ENCODE assay signal across 16 cellular contexts in the genomic region with DNA sequence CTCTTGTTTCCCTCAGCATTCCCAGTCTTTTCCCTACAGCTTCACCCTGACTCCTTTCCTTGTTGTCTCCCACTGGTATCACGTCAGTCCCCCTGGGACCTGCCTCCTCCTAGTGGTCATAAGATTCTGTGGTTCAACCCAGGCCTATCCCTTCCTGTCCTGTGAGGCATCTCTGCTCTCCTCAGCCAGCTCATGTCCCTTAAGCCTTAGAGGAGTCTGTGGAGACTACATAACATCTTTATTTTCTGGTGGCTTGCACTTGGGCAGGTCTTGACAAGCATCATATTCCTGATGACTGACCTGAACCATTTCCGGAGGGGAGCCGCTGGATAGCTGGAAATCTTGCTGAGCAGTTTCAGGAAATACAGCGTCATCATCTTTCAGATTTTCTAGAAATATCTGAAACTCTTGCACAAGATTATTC. TPM values are rescaled to one million over a fixed set of nuclear protein-coding genes. Genes with fewer than 3 reads are reported as not detected.
DNase-seq lines count a peak whose midpoint lies in the region; ATAC-seq, FAIRE-seq and TF ChIP-seq lines count a peak whose summit lies in the region.
"Had no signal": no experiment of that assay in that cellular context is flagged by ENCODE, and none has a peak within 500 bp of the region (broad histone marks: within the 10 kb centered on the region; RNA-seq: fewer than 3 reads in every experiment).

No MANE protein-coding gene starts in this region.

- no peaks in the 10 kb centered on the region for H3K9me3 ChIP-seq in GM12878 (replicated peaks; ENCODE audit: control insufficient read depth, insufficient read depth, low read length)
- H3K9me3 ChIP-seq: Peyer's patch, suprapubic skin had no signal

- TF ChIP-seq EP300 in GM12878 (IDR thresholded peaks at IDR 0.05; ENCODE audit: borderline replicate concordance in 1 of 2, control insufficient read depth in 1 of 2, low read depth in 2 of 2, low read length in 2 of 2) = no peak

- no peak for TF ChIP-seq POLR2A in GM12878 (IDR thresholded peaks at IDR 0.05; ENCODE audit: low read depth, low read length)

- DNase-seq in CD14-positive monocyte (ENCODE audit: low spot score) (no peak), GM12878 (ENCODE audit: low read depth, low spot score) (no peak), islet precursor cell (peak; percentile 82), superior temporal gyrus (ENCODE audit: extremely low spot score) (no peak), putamen (ENCODE audit: low spot score) (no peak), KG1 (lab: John Stamatoyannopoulos, UW) (no peak)
- DNase-seq: activated T-cell treated with anti-CD3 and anti-CD28 coated beads for 4 hours; CD8-positive, alpha-beta memory T cell; NCI-H2081 treated with DMSO at 0.1 percent for 48 hours; Peyer's patch had no signal

- H2AFZ ChIP-seq in GM12878 (ENCODE audit: control insufficient read depth, low read depth, low read length) = peak overlapping the region; percentile 34

- FAIRE-seq in GM12878 (lab: Jason Lieb, UNC) = no peak

- peak overlapping the region; percentile 25; the same call in 1 of the 2 replicates for H3K4me2 ChIP-seq in GM12878 (ENCODE audit: control insufficient read depth, insufficient read depth)

- H3K79me2 ChIP-seq in GM12878 (ENCODE audit: control insufficient read depth, insufficient read depth, low read length) = no peaks in the 10 kb centered on the region

- H3K9me3 Mint-ChIP-seq in CD14-positive monocyte = peaks cover 0 to 4% (median 3%) of the 10 kb centered on the region in 7 donors
- H3K9me3 Mint-ChIP-seq: CD8-positive, alpha-beta memory T cell had no signal

- ATAC-seq in HG03354 (IDR thresholded peaks at IDR 0.05; ENCODE audit: poor library complexity, severe bottlenecking, unreplicated experiment) (peak; percentile 60), GM12878 (peak; percentile 67), GM18517 (IDR thresholded peaks at IDR 0.05; ENCODE audit: unreplicated experiment) (no peak)

- H3K4me3 Mint-ChIP-seq in CD14-positive monocyte = peak overlapping the region in 1 of 2 donors; percentile 68
- H3K4me3 Mint-ChIP-seq: CD8-positive, alpha-beta memory T cell had no signal

- peaks cover 0 to 1% (median 0%) of the 10 kb centered on the region in 3 donors for H3K27me3 Mint-ChIP-seq in CD14-positive monocyte (ENCODE audit: low read depth in 3 of 3)

- H3K36me3 ChIP-seq in GM12878 (ENCODE audit: control insufficient read depth in 2 of 2, insufficient read depth in 2 of 2, low read length in 1 of 2) = no peaks in the 10 kb centered on the region
- H3K36me3 ChIP-seq: Peyer's patch, suprapubic skin had no signal

- no TSS peak for BruUV-seq in GM12878 (replicated peaks; lab: Mats Ljungman, UMichigan)

- RAD21 ChIA-PET in GM12878 (lab: Charles Lee; ENCODE audit: unreplicated experiment) = no interaction called here

- CTCF ChIA-PET in GM12878 (lab: Yijun Ruan, JAX) = interaction anchor here (0.6 kb wide), 1 partner anchor 52 kb away, joined by 3 read pairs; no protein-coding TSS in a partner anchor

- H3K27me3 ChIP-seq in GM12878 (replicated peaks in 1 of 2; ENCODE audit: control insufficient read depth in 2 of 2, insufficient read depth in 2 of 2, low read length in 1 of 2) = no peaks in the 10 kb centered on the region
- H3K27me3 ChIP-seq: Peyer's patch, suprapubic skin had no signal

- H3K9ac ChIP-seq in GM12878 (ENCODE audit: control insufficient read depth, insufficient read depth, low read length) = no peak overlapping the region

- H3K27ac Mint-ChIP-seq in CD14-positive monocyte = peak overlapping the region in 3 of 7 donors; percentile 72 to 88 (median 82)

- SMC1A ChIA-PET in GM12878 (lab: Charles Lee; ENCODE audit: uncharacterized antibody, unreplicated experiment) = interaction anchor here (1.0 kb wide), 1 partner anchor 9 kb away, joined by 4 read pairs; no protein-coding TSS in a partner anchor

- POLR2A ChIA-PET in GM12878 (lab: Charles Lee) = interaction anchor here (0.7 kb wide), 1 partner anchor 213 kb away, joined by 4 read pairs; no protein-coding TSS in a partner anchor

- TF ChIP-seq CTCF in CD14-positive monocyte (IDR thresholded peaks at IDR 0.05) (peak; percentile 1), GM12878 (IDR thresholded peaks at IDR 0.05 in 2 of 3, conservative IDR thresholded peaks at IDR 0.05 in 1 of 3; ENCODE audit: control insufficient read depth in 2 of 3, extremely low read depth in 1 of 3, insufficient read depth in 1 of 3, low read depth in 3 of 3, low read length in 3 of 3) (peak in 1 of 3 experiments; percentile 6; a peak in 1 of 6 replicates)

- H3K4me1 Mint-ChIP-seq in CD14-positive monocyte = peaks cover 26% of the 10 kb centered on the region

- H3K36me3 Mint-ChIP-seq in CD14-positive monocyte = peaks cover 0 to 3% of the 10 kb centered on the region in 2 donors

- H4K20me1 ChIP-seq in GM12878 (ENCODE audit: control insufficient read depth, insufficient read depth) = no peaks in the 10 kb centered on the region

- intact Hi-C loops in CD14-positive monocyte (cut with micrococcal nuclease) (no loop called here), GM12878 (cut with micrococcal nuclease; ENCODE audit: unreplicated experiment) (no loop called here)

- in situ Hi-C loops in GM12878 (cut with MboI) = no loop called here

- no peak overlapping the region for H3K4me3 ChIP-seq in GM12878
- H3K4me3 ChIP-seq: Peyer's patch, suprapubic skin had no signal

- no peak overlapping the region for H3K27ac ChIP-seq in GM12878 (ENCODE audit: control insufficient read depth, insufficient read depth)
- H3K27ac ChIP-seq: Peyer's patch, suprapubic skin had no signal

- peaks cover 8% of the 10 kb centered on the region for H3K4me1 ChIP-seq in GM12878 (ENCODE audit: control insufficient read depth, insufficient read depth, low read length)
- H3K4me1 ChIP-seq: Peyer's patch had no signal

- 75% methylated on average over 4 of the region's 4 CpGs for WGBS in GM12878 (ENCODE audit: insufficient coverage, insufficient replicate concordance, low lambda C conversion rate, missing lambda C conversion rate)

- no peak for TF ChIP-seq RAD21 in GM12878 (IDR thresholded peaks at IDR 0.05; ENCODE audit: insufficient read depth, low read depth, low read length)

TF ChIP-seq in GM12878, 131 proteins besides CTCF, POLR2A, EP300 and RAD21:
- TF ChIP-seq MEF2B (IDR thresholded peaks at IDR 0.05; ENCODE audit: partially characterized antibody, poor library complexity, severe bottlenecking) (peak; percentile 59), POLR2AphosphoS2 (IDR thresholded peaks at IDR 0.05; ENCODE audit: low read depth, low read length) (no peak), RUNX3 (IDR thresholded peaks at IDR 0.05; ENCODE audit: low read length) (0 out of 2 replicates have a peak, but pooled peaks have one; percentile 10)

RNA-seq across cellular contexts. Expression of a gene that starts 0.7 kb away (rescaled TPM):
- polyA plus RNA-seq in CD14-positive monocyte (not detected), GM12878 (2011; rRNA removed) (not detected in 2 replicates), GM12878 (2014; fragmentation: Illumina TruSeq; extraction: Trizol) (not detected in 2 replicates), GM12878 (2014; fragmentation: Nextera tagmentation; extraction: Ambion mirVana) (under 1 TPM in 1 of 2 experiments, not detected in 1; 0.05 TPM), GM12878 (2014; rRNA removed) (not detected in 2 replicates), GM12878 (2016; fragmentation: Nextera tagmentation; extraction: Ambion mirVana) (not detected)
- not detected in 2 replicates for total RNA-seq in GM12878 (2013; cell fraction: nucleolus; rRNA removed)
- total RNA-seq in GM12878 (2014; rRNA removed) (not detected in 2 replicates), GM12878 (2014; rRNA removed; fragmentation: Illumina TruSeq; extraction: Trizol) (not detected in 2 replicates), GM12878 (2021) (not detected in 2 replicates)
- not detected for polyA plus RNA-seq in GM12878 (2011; ENCODE audit: low read depth)
- polyA plus RNA-seq in GM12878 (2011; cell fraction: cytosol; rRNA removed) = not detected in 2 replicates
- polyA plus RNA-seq in GM12878 (2011; cell fraction: nucleus; rRNA removed) = not detected in 2 replicates
- 0.39 TPM in 1 of 2 replicates, not detected in the other for polyA plus RNA-seq in GM12878 (2012)
- not detected in 2 replicates for polyA minus RNA-seq in GM12878 (2011; rRNA and poly(A)+ RNA removed)
- polyA minus RNA-seq in GM12878 (2011; cell fraction: cytosol; rRNA and poly(A)+ RNA removed) = not detected in 2 replicates
- not detected in 2 replicates for polyA minus RNA-seq in GM12878 (2011; cell fraction: nucleus; rRNA and poly(A)+ RNA removed)
- total RNA-seq: CD8-positive, alpha-beta memory T cell; fibroblast of lung; liver; Peyer's patch; posterior vena cava; suprapubic skin had no signal
- polyA plus RNA-seq: CD8-positive, alpha-beta memory T cell; fibroblast of lung; liver had no signal

RNA-seq across cellular contexts. Expression of a gene that starts 59.3 kb away (rescaled TPM):
- 10 to 100 TPM; 11.0 to 11.2 TPM for polyA plus RNA-seq in CD14-positive monocyte
- 136 and 152 TPM in 2 replicates for total RNA-seq in GM12878 (2013; cell fraction: nucleolus; rRNA removed)
- 32.8 and 33.9 TPM in 2 replicates for total RNA-seq in GM12878 (2014; rRNA removed)
- 38.6 and 41.9 TPM in 2 replicates for total RNA-seq in GM12878 (2014; rRNA removed; fragmentation: Illumina TruSeq; extraction: Trizol)
- total RNA-seq in GM12878 (2021) = 25.5 and 29.1 TPM in 2 replicates
- 14.4 TPM for polyA plus RNA-seq in GM12878 (2011; ENCODE audit: low read depth)
- polyA plus RNA-seq in GM12878 (2011; rRNA removed) = 72.7 and 83.6 TPM in 2 replicates
- polyA plus RNA-seq in GM12878 (2011; cell fraction: cytosol; rRNA removed) = 18.4 and 19.9 TPM in 2 replicates
- 22.7 and 30.4 TPM in 2 replicates for polyA plus RNA-seq in GM12878 (2011; cell fraction: nucleus; rRNA removed)
- polyA plus RNA-seq in GM12878 (2012) = 20.7 and 21.2 TPM in 2 replicates
- polyA plus RNA-seq in GM12878 (2014; fragmentation: Illumina TruSeq; extraction: Trizol) = 33.9 and 34.7 TPM in 2 replicates
- polyA plus RNA-seq in GM12878 (2014; fragmentation: Nextera tagmentation; extraction: Ambion mirVana) = 10 to 100 TPM; 42.6 to 56.0 TPM
- 22.4 and 28.5 TPM in 2 replicates for polyA plus RNA-seq in GM12878 (2014; rRNA removed)
- 10 to 100 TPM; 57.0 to 59.0 TPM for polyA plus RNA-seq in GM12878 (2016; fragmentation: Nextera tagmentation; extraction: Ambion mirVana)
- polyA minus RNA-seq in GM12878 (2011; rRNA and poly(A)+ RNA removed) = 40.0 and 55.4 TPM in 2 replicates
- 9.2 and 14.8 TPM in 2 replicates for polyA minus RNA-seq in GM12878 (2011; cell fraction: cytosol; rRNA and poly(A)+ RNA removed)
- 38.9 and 50.7 TPM in 2 replicates for polyA minus RNA-seq in GM12878 (2011; cell fraction: nucleus; rRNA and poly(A)+ RNA removed)
